30 cellular contexts compared by ENCODE assay signal in genomic region chr14:76984297-76984696, GRCh38. TPM values are rescaled to one million over a fixed set of nuclear protein-coding genes. Genes with fewer than 3 reads are reported as not detected.
DNase-seq lines count a peak whose midpoint lies in the region; ATAC-seq and TF ChIP-seq lines count a peak whose summit lies in the region.
"Had no signal": no experiment of that assay in that cellular context is flagged by ENCODE, and none has a peak within 500 bp of the region (broad histone marks: within the 10 kb centered on the region; RNA-seq: fewer than 3 reads in every experiment).

No MANE protein-coding gene starts in this region.

- POLR2A ChIA-PET in Panc1 (lab: Charles Lee), result no interaction called here

- H3K9me2 ChIP-seq in GM23248 (ENCODE audit: insufficient read depth), result no peaks in the 10 kb centered on the region

- H3K27ac ChIP-seq in Panc1 (ENCODE audit: low read length) (peak overlapping the region; percentile 7; the same call in 1 of the 2 replicates), GM23248 (no peak overlapping the region)
- H3K27ac ChIP-seq: C4-2B, dorsolateral prefrontal cortex, Peyer's patch, testis, vagina, VCaP had no signal

- WGBS in GM23248 (ENCODE audit: low coverage in 1 of 2, low lambda C conversion rate in 2 of 2, missing lambda C conversion rate in 2 of 2), 2 experiments, result 69 to 72% methylated on average over 3 to 4 of the region's 4 CpGs

- CTCF ChIA-PET in Panc1 (lab: Charles Lee), result no interaction called here

- BruUV-seq in Panc1 (replicated peaks; lab: Mats Ljungman, UMichigan), result no TSS peak

- in situ Hi-C loops in Panc1 (cut with HindIII; ENCODE audit: low pct_unique_long_range_greater_than_20kb, low sequenced_read_pairs), result no loop called here
- in situ Hi-C loops in GM23248 (cut with MboI), result no loop called here

- no peaks in the 10 kb centered on the region for H3K36me3 Mint-ChIP-seq in osteocyte (ENCODE audit: unreplicated experiment)
- H3K36me3 Mint-ChIP-seq in natural killer cell, result no peaks in the 10 kb centered on the region

- no peaks in the 10 kb centered on the region for H3K27me3 ChIP-seq in H7 (ENCODE audit: control insufficient read depth, insufficient read depth, low read length)
- no peaks in the 10 kb centered on the region for H3K27me3 ChIP-seq in Panc1 (ENCODE audit: control insufficient read depth, insufficient read depth, low read length)
- H3K27me3 ChIP-seq in GM23248 (replicated peaks; ENCODE audit: insufficient read depth), result no peaks in the 10 kb centered on the region
- H3K27me3 ChIP-seq: dorsolateral prefrontal cortex, Peyer's patch, testis, vagina had no signal

- no peak overlapping the region for H3K4me2 ChIP-seq in GM23248 (ENCODE audit: unreplicated experiment)

- peaks cover 7% of the 10 kb centered on the region for H3K9me3 Mint-ChIP-seq in osteocyte (ENCODE audit: unreplicated experiment)
- H3K9me3 Mint-ChIP-seq in natural killer cell, result no peaks in the 10 kb centered on the region

- H3F3A ChIP-seq in GM23248 (ENCODE audit: insufficient read depth), result no peaks in the 10 kb centered on the region

- H3K27me3 Mint-ChIP-seq in osteocyte (ENCODE audit: unreplicated experiment) (no peaks in the 10 kb centered on the region), natural killer cell (ENCODE audit: low read depth in 2 of 2) (no peaks in the 10 kb centered on the region)
- H3K27me3 Mint-ChIP-seq: activated naive CD8-positive, alpha-beta T cell treated with anti-CD3 and anti-CD28 coated beads, Interleukin-2, amount 50 U/mL, for 24 hours; activated T-cell treated with anti-CD3 and anti-CD28 coated beads, Interleukin-2, amount 50 U/mL, for 24 hours had no signal

- H3K4me3 ChIP-seq in H7 (ENCODE audit: insufficient read depth, low read depth, low read length) (no peak overlapping the region), Panc1 (ENCODE audit: low read depth in 2 of 2, low read length in 2 of 2) (no peak overlapping the region), GM23248 (no peak overlapping the region)
- H3K4me3 ChIP-seq: dorsolateral prefrontal cortex, Peyer's patch, testis, vagina had no signal

- TF ChIP-seq CTCF in Panc1 (IDR thresholded peaks at IDR 0.05), result no peak
- TF ChIP-seq CTCF in osteocyte (IDR thresholded peaks at IDR 0.05), result no peak
- no peak for TF ChIP-seq CTCF in natural killer cell (IDR thresholded peaks at IDR 0.05)

- peak overlapping the region; percentile 92 for H3K27ac Mint-ChIP-seq in osteocyte (ENCODE audit: unreplicated experiment)
- no peak overlapping the region for H3K27ac Mint-ChIP-seq in natural killer cell
- H3K27ac Mint-ChIP-seq: activated CD4-positive, alpha-beta T cell treated with anti-CD3 and anti-CD28 coated beads, Interleukin-2, amount 10 ng/mL, durations not matched to agents 24 days and 14 days; activated naive CD8-positive, alpha-beta T cell treated with anti-CD3 and anti-CD28 coated beads, Interleukin-2, amount 50 U/mL, for 24 hours; activated T-cell treated with anti-CD3 and anti-CD28 coated beads, Interleukin-2, amount 50 U/mL, for 24 hours; stimulated activated effector memory CD8-positive, alpha-beta T cell treated with anti-CD3 and anti-CD28 coated beads, Interleukin-12 subunit alpha, Interleukin-12 subunit beta, amount 100 ng/mL, for 72 hours had no signal

- no peak overlapping the region for H3K9ac ChIP-seq in GM23248

- H4K20me1 ChIP-seq in GM23248 (ENCODE audit: insufficient read depth), result no peaks in the 10 kb centered on the region

- no peak for ATAC-seq in Panc1
- peak; percentile 47 for ATAC-seq in left ventricle myocardium superior
- no peak for ATAC-seq in HG02870 (IDR thresholded peaks at IDR 0.05; ENCODE audit: unreplicated experiment)
- no peak for ATAC-seq in natural killer cell
- ATAC-seq: activated naive CD8-positive, alpha-beta T cell treated with anti-CD3 and anti-CD28 coated beads, Interleukin-2, amount 50 U/mL, for 24 hours had no signal

- H3K4me1 Mint-ChIP-seq in osteocyte (ENCODE audit: unreplicated experiment), result peaks cover 36% of the 10 kb centered on the region
- peaks cover 21 to 22% of the 10 kb centered on the region in 2 donors for H3K4me1 Mint-ChIP-seq in natural killer cell

- H3K9me3 ChIP-seq in Panc1 (ENCODE audit: control insufficient read depth, insufficient read depth, low read depth, low read length) (no peaks in the 10 kb centered on the region), GM23248 (ENCODE audit: low read depth) (no peaks in the 10 kb centered on the region)
- H3K9me3 ChIP-seq: testis, vagina had no signal

- no peak overlapping the region for H2AFZ ChIP-seq in GM23248

- no peak overlapping the region for H3K4me3 Mint-ChIP-seq in osteocyte (ENCODE audit: unreplicated experiment)
- H3K4me3 Mint-ChIP-seq in natural killer cell, result no peak overlapping the region
- H3K4me3 Mint-ChIP-seq: activated CD4-positive, alpha-beta T cell treated with anti-CD3 and anti-CD28 coated beads, Interleukin-2, amount 10 ng/mL, durations not matched to agents 24 days and 14 days; activated naive CD8-positive, alpha-beta T cell treated with anti-CD3 and anti-CD28 coated beads, Interleukin-2, amount 50 U/mL, for 24 hours; activated T-cell treated with anti-CD3 and anti-CD28 coated beads, Interleukin-2, amount 50 U/mL, for 24 hours; stimulated activated effector memory CD8-positive, alpha-beta T cell treated with anti-CD3 and anti-CD28 coated beads, Interleukin-12 subunit alpha, Interleukin-12 subunit beta, amount 100 ng/mL, for 72 hours had no signal

- H3K36me3 ChIP-seq in H7 (replicated peaks; ENCODE audit: control insufficient read depth, insufficient read depth, low read length), result no peaks in the 10 kb centered on the region
- no peaks in the 10 kb centered on the region for H3K36me3 ChIP-seq in Panc1 (ENCODE audit: control insufficient read depth, insufficient read depth, low read length)
- no peaks in the 10 kb centered on the region for H3K36me3 ChIP-seq in GM23248 (ENCODE audit: low read depth)
- H3K36me3 ChIP-seq: Peyer's patch, vagina had no signal

- H3K4me1 ChIP-seq in Panc1 (ENCODE audit: control insufficient read depth, insufficient read depth, low read length) (peaks cover 10% of the 10 kb centered on the region), GM23248 (ENCODE audit: insufficient read depth) (peaks cover 8% of the 10 kb centered on the region; the same call in 1 of the 2 replicates)
- H3K4me1 ChIP-seq: Peyer's patch, testis, vagina had no signal

- intact Hi-C loops in Panc1 (cut with micrococcal nuclease; ENCODE audit: unreplicated experiment), result no loop called here
- intact Hi-C loops in left ventricle myocardium superior (cut with micrococcal nuclease), result no loop called here
- intact Hi-C loops in natural killer cell (cut with micrococcal nuclease), result no loop called here

- no peaks in the 10 kb centered on the region for H3K79me2 ChIP-seq in GM23248 (ENCODE audit: insufficient read depth)

- peak; percentile 51 for DNase-seq in H7
- DNase-seq in Panc1 (ENCODE audit: low read depth, low spot score), result no peak
- DNase-seq in left ventricle myocardium superior, result no peak
- DNase-seq in osteocyte (ENCODE audit: extremely low spot score, unreplicated experiment), result no peak
- no peak for DNase-seq in activated CD8-positive, alpha-beta memory T cell treated with anti-CD3 and anti-CD28 coated beads for 24 hours
- no peak for DNase-seq in GM23248
- no peak for DNase-seq in natural killer cell
- DNase-seq: activated CD4-positive, alpha-beta T cell treated with anti-CD3 and anti-CD28 coated beads, Interleukin-2, amount 10 ng/mL, durations not matched to agents 24 days and 14 days; activated gamma-delta T cell; activated naive CD8-positive, alpha-beta T cell treated with anti-CD3 and anti-CD28 coated beads, Interleukin-2, amount 50 U/mL, for 24 hours; activated T-cell treated with anti-CD3 and anti-CD28 coated beads, Interleukin-2, amount 50 U/mL, for 24 hours; cerebellar nuclear complex; dorsolateral prefrontal cortex; mammary epithelial cell; NCI-H1417; NCI-H2029 treated with DMSO at 0.1 percent for 48 hours; NCI-H226; NCI-H69; nucleus accumbens; Peyer's patch; stimulated activated CD4-positive, alpha-beta T cell treated with anti-CD3 and anti-CD28 coated beads, Interleukin-12 subunit alpha, Interleukin-12 subunit beta, amount 100 ng/mL, for 4 hours; stimulated activated CD4-positive, alpha-beta T cell treated with anti-CD3 and anti-CD28 coated beads, Interleukin-4, amount 100 ng/mL, for 24 hours; SW 1271; T-helper 9 cell; testis had no signal

RNA-seq across cellular contexts. Expression of gene IRF2BPL, which starts 44.2 kb away (rescaled TPM):
- total RNA-seq in H7 (2014; rRNA removed; shearing (Covaris generic)), result 142 and 187 TPM in 2 replicates
- 83.3 TPM for total RNA-seq in Panc1 (2021; ENCODE audit: unreplicated experiment)
- 118 TPM for polyA plus RNA-seq in Panc1 (2012; ENCODE audit: insufficient read length)
- 42.8 TPM for total RNA-seq in left ventricle myocardium superior
- total RNA-seq in osteocyte, result 107 and 120 TPM in 2 replicates
- total RNA-seq in GM23248 (2014; rRNA removed; shearing (Covaris generic)), result 43.4 and 51.0 TPM in 2 replicates
- 4.8 and 4.9 TPM in 2 replicates for polyA plus RNA-seq in GM23248 (2016; fragmentation: Nextera tagmentation; extraction: Ambion mirVana)
- 10 to 100 TPM; 39.3 to 46.5 (median 46.3) TPM for total RNA-seq in natural killer cell
